In genomic region chr13:110551284-110551683, GRCh38 we compare ENCODE assay signal across 25 cellular contexts. TPM values are rescaled to one million over a fixed set of nuclear protein-coding genes. Genes with fewer than 3 reads are reported as not detected.
DNase-seq lines count a peak whose midpoint lies in the region; ATAC-seq and TF ChIP-seq lines count a peak whose summit lies in the region.
"Had no signal": no experiment of that assay in that cellular context is flagged by ENCODE, and none has a peak within 500 bp of the region (broad histone marks: within the 10 kb centered on the region; RNA-seq: fewer than 3 reads in every experiment).

No MANE protein-coding gene starts in this region.

- H3K36me3 ChIP-seq in GM23338 (ENCODE audit: insufficient read depth): no peaks in the 10 kb centered on the region
- no peaks in the 10 kb centered on the region for H3K36me3 ChIP-seq in hepatocyte (replicated peaks; ENCODE audit: insufficient read depth, low read depth)
- peaks cover 0 to 2% (median 0%) of the 10 kb centered on the region in 3 donors for H3K36me3 ChIP-seq in skeletal muscle tissue (ENCODE audit: control insufficient read depth in 3 of 3, insufficient read depth in 3 of 3, low read length in 3 of 3)
- H3K36me3 ChIP-seq in brain microvascular endothelial cell (replicated peaks): no peaks in the 10 kb centered on the region
- H3K36me3 ChIP-seq: MG63, uterus had no signal

- WGBS in hepatocyte (ENCODE audit: low lambda C conversion rate, missing lambda C conversion rate): 72% methylated on average over 11 of the region's 11 CpGs

- H3K27ac ChIP-seq in GM23338 (ENCODE audit: low read depth): 0 out of 2 replicates have a peak overlapping the region, but pooled peaks have one; percentile 2
- H3K27ac ChIP-seq in VCaP: peak overlapping the region; percentile 12
- H3K27ac ChIP-seq in hepatocyte: no peak overlapping the region
- no peak overlapping the region for H3K27ac ChIP-seq in skeletal muscle tissue (ENCODE audit: low read depth, low read length)
- no peak overlapping the region for H3K27ac ChIP-seq in brain microvascular endothelial cell
- H3K27ac ChIP-seq: BLaER1 treated with 17β-estradiol and CSF1 and Interleukin-3, amounts not matched to agents 10 nM and 100 nM; RWPE1; SK-N-MC; uterus had no signal

- DNase-seq in GM23338 (ENCODE audit: low spot score) (no peak), hepatocyte (ENCODE audit: low spot score) (no peak), brain microvascular endothelial cell (no peak), glomerular visceral epithelial cell (ENCODE audit: extremely low spot score) (no peak), Kasumi-1 (lab: John Stamatoyannopoulos, UW) (no peak)
- DNase-seq: activated CD4-positive, alpha-beta T cell treated with anti-CD3 and anti-CD28 coated beads for 48 hours; activated gamma-delta T cell; activated naive CD8-positive, alpha-beta T cell treated with anti-CD3 and anti-CD28 coated beads, Interleukin-2, amount 10 ng/mL, durations not matched to agents 7 days and 5 days; activated T-cell treated with anti-CD3 and anti-CD28 coated beads, Interleukin-2, amount 50 U/mL, for 1 hour; COR-L47; MG63; natural killer cell; NCI-H1105 treated with DMSO at 0.1 percent for 48 hours; NCI-H1930; NCI-H526 treated with DMSO at 0.1 percent for 48 hours; stimulated activated CD4-positive, alpha-beta T cell treated with anti-CD3 and anti-CD28 coated beads, Interleukin-12 subunit alpha, Interleukin-12 subunit beta, amount 100 ng/mL, for 4 hours; stimulated activated CD4-positive, alpha-beta T cell treated with anti-CD3 and anti-CD28 coated beads, Interleukin-4, amount 100 ng/mL, for 1 hour; substantia nigra; uterus had no signal

- H3K4me1 Mint-ChIP-seq in GM23338: peaks cover 6% of the 10 kb centered on the region; the same call in 2 of the 3 replicates

- no peak overlapping the region for H3K4me3 ChIP-seq in GM23338
- H3K4me3 ChIP-seq in hepatocyte: no peak overlapping the region
- H3K4me3 ChIP-seq in skeletal muscle tissue (ENCODE audit: low read length in 3 of 3): no peak overlapping the region
- H3K4me3 ChIP-seq in brain microvascular endothelial cell (ENCODE audit: low read depth, low read length): no peak overlapping the region
- H3K4me3 ChIP-seq: BLaER1 treated with 17β-estradiol and CSF1 and Interleukin-3, amounts not matched to agents 10 nM and 100 nM; MG63; SK-N-MC; uterus had no signal

- H3K9me3 ChIP-seq in hepatocyte (ENCODE audit: low read depth) (no peaks in the 10 kb centered on the region), skeletal muscle tissue (ENCODE audit: control insufficient read depth in 3 of 3, low read length in 3 of 3) (no peaks in the 10 kb centered on the region)
- H3K9me3 ChIP-seq: MG63, uterus had no signal

- ATAC-seq in GM23338 (no peak), GM21576 (IDR thresholded peaks at IDR 0.05; ENCODE audit: unreplicated experiment) (no peak)
- ATAC-seq: natural killer cell had no signal

- peaks cover 4% of the 10 kb centered on the region for H3K27me3 Mint-ChIP-seq in GM23338 (ENCODE audit: insufficient read depth, low read depth, poor library complexity)
- H3K27me3 Mint-ChIP-seq: activated naive CD8-positive, alpha-beta T cell treated with anti-CD3 and anti-CD28 coated beads, Interleukin-2, amount 10 ng/mL, durations not matched to agents 7 days and 5 days had no signal

- in situ Hi-C loops in brain microvascular endothelial cell (cut with HindIII; ENCODE audit: low pct_ligation_motif_present, low sequenced_read_pairs): no loop called here

- no peaks in the 10 kb centered on the region for H3K27me3 ChIP-seq in GM23338 (ENCODE audit: insufficient read depth)
- no peaks in the 10 kb centered on the region for H3K27me3 ChIP-seq in hepatocyte
- H3K27me3 ChIP-seq in skeletal muscle tissue (ENCODE audit: control insufficient read depth in 3 of 3, insufficient read depth in 3 of 3, low read length in 3 of 3): no peaks in the 10 kb centered on the region
- H3K27me3 ChIP-seq in brain microvascular endothelial cell (replicated peaks): no peaks in the 10 kb centered on the region
- H3K27me3 ChIP-seq: BLaER1 treated with 17β-estradiol and CSF1 and Interleukin-3, amounts not matched to agents 10 nM and 100 nM; MG63; uterus had no signal

- no peaks in the 10 kb centered on the region for H3K9me3 Mint-ChIP-seq in GM23338
- H3K9me3 Mint-ChIP-seq: activated naive CD8-positive, alpha-beta T cell treated with anti-CD3 and anti-CD28 coated beads, Interleukin-2, amount 10 ng/mL, durations not matched to agents 7 days and 5 days; natural killer cell had no signal

- no peaks in the 10 kb centered on the region for H3K36me3 Mint-ChIP-seq in GM23338 (ENCODE audit: low read depth)
- H3K36me3 Mint-ChIP-seq: natural killer cell had no signal

- no peaks in the 10 kb centered on the region for H3K9me2 ChIP-seq in GM23338 (ENCODE audit: insufficient read depth)
- no peaks in the 10 kb centered on the region for H3K9me2 ChIP-seq in hepatocyte (replicated peaks; ENCODE audit: insufficient read depth)

- H3K9ac ChIP-seq in skeletal muscle tissue (ENCODE audit: low read depth in 1 of 3, low read length in 3 of 3): peak overlapping the region in 2 of 3 donors; percentile 7 to 33

- H3K4me2 ChIP-seq in GM23338: no peak overlapping the region
- peak overlapping the region; percentile 13 for H3K4me2 ChIP-seq in hepatocyte

- H3K27ac Mint-ChIP-seq in GM23338: no peak overlapping the region
- H3K27ac Mint-ChIP-seq: activated naive CD8-positive, alpha-beta T cell treated with anti-CD3 and anti-CD28 coated beads, Interleukin-2, amount 10 ng/mL, durations not matched to agents 7 days and 5 days; natural killer cell had no signal

- H2AFZ ChIP-seq in GM23338 (no peak overlapping the region), hepatocyte (no peak overlapping the region)

- no peaks in the 10 kb centered on the region; the same call in 1 of the 2 replicates for H3K4me1 ChIP-seq in GM23338 (ENCODE audit: insufficient read depth)
- H3K4me1 ChIP-seq in hepatocyte (ENCODE audit: insufficient read depth): peaks cover 20% of the 10 kb centered on the region
- H3K4me1 ChIP-seq in skeletal muscle tissue (ENCODE audit: control insufficient read depth in 3 of 3, insufficient read depth in 3 of 3, low read length in 3 of 3): peaks cover 6 to 17% (median 16%) of the 10 kb centered on the region in 3 donors
- H3K4me1 ChIP-seq: uterus had no signal

- no peaks in the 10 kb centered on the region for H3F3A ChIP-seq in GM23338 (replicated peaks; ENCODE audit: low read depth)

- H3K79me2 ChIP-seq in GM23338 (replicated peaks; ENCODE audit: insufficient read depth) (peaks cover 84% of the 10 kb centered on the region), hepatocyte (peaks cover 91% of the 10 kb centered on the region)

- no peak overlapping the region for H3K4me3 Mint-ChIP-seq in GM23338
- H3K4me3 Mint-ChIP-seq: activated naive CD8-positive, alpha-beta T cell treated with anti-CD3 and anti-CD28 coated beads, Interleukin-2, amount 10 ng/mL, durations not matched to agents 7 days and 5 days; natural killer cell had no signal

- TF ChIP-seq CTCF in GM23338 (conservative IDR thresholded peaks at IDR 0.05; ENCODE audit: low read depth in 2 of 2) (no peak), VCaP (conservative IDR thresholded peaks at IDR 0.05) (no peak), hepatocyte (IDR thresholded peaks at IDR 0.05; ENCODE audit: poor library complexity) (no peak), brain microvascular endothelial cell (IDR thresholded peaks at IDR 0.05; ENCODE audit: low read depth, low read length, missing control alignments) (no peak)

- H4K20me1 ChIP-seq in GM23338 (replicated peaks; ENCODE audit: insufficient read depth) (peaks cover 19% of the 10 kb centered on the region), hepatocyte (ENCODE audit: insufficient read depth, poor library complexity, severe bottlenecking) (no peaks in the 10 kb centered on the region)

TF ChIP-seq in GM23338, 12 proteins besides CTCF, POLR2A, EP300 and RAD21:
- no peak for TF ChIP-seq EZH2phosphoT487 (IDR thresholded peaks at IDR 0.05; ENCODE audit: unreplicated experiment)
TF ChIP-seq in GM23338: peak in this region for 0.

RNA-seq across cellular contexts. Expression of gene RAB20, which starts 10.2 kb away (rescaled TPM):
- 26.6 and 32.1 TPM in 2 replicates for total RNA-seq in GM23338 (2014; rRNA removed; shearing (Covaris generic))
- polyA plus RNA-seq in GM23338 (2016; fragmentation: Nextera tagmentation; extraction: Ambion mirVana) (11.8 and 12.3 TPM in 2 replicates), hepatocyte (19.6 and 28.3 TPM in 2 replicates)
- total RNA-seq in hepatocyte (34.8 and 37.4 TPM in 2 replicates), skeletal muscle tissue (7.3 TPM)

Comparison
In these comparisons a context has a peak if more than half of its experiments do, and no peak if none do; other contexts are left out.
1. H3K27ac ChIP-seq: peak in GM23338 (single experiment) and VCaP (single experiment); none in hepatocyte (single experiment), skeletal muscle tissue (single experiment) and brain microvascular endothelial cell (single experiment).